2 cellular contexts compared by ENCODE assay signal in the genomic region with DNA sequence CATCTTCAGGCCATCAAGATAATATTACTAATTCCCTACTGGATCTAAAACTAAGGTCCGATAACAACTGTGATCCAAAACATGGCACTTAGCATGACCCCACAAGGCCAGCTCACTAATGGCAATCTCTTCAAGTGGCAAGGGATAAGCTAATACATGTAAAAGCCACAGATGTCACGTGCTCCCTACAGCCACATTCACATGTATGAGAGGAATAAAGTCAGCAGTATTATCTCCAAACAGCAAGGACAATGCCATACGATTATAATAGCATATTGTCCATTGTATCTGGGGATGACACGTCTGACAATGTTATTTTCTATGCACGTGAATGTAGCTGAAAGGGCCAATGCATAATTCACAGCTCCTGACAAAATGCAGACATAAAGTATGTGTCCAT.
A peak's percentile ranks its signal among the peaks of the same experiment; 100 is the strongest.
TF ChIP-seq lines count a peak whose summit lies in the region.

No MANE protein-coding gene starts in this region.

TF ChIP-seq in K562, 482 proteins besides CTCF, POLR2A, EP300 and RAD21 (continued from another document):
- TF ChIP-seq, protein P1, sequence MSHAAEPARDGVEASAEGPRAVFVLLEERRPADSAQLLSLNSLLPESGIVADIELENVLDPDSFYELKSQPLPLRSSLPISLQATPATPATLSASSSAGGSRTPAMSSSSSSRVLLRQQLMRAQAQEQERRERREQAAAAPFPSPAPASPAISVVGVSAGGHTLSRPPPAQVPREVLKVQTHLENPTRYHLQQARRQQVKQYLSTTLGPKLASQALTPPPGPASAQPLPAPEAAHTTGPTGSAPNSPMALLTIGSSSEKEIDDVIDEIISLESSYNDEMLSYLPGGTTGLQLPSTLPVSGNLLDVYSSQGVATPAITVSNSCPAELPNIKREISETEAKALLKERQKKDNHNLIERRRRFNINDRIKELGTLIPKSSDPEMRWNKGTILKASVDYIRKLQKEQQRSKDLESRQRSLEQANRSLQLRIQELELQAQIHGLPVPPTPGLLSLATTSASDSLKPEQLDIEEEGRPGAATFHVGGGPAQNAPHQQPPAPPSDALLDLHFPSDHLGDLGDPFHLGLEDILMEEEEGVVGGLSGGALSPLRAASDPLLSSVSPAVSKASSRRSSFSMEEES (CRISPR knock-in tag; IDR thresholded peaks at IDR 0.05): peak; percentile 34
TF ChIP-seq in K562: peak in this region for 1.

TF ChIP-seq in neural cell, 6 proteins besides CTCF, POLR2A, EP300 and RAD21 (continued from another document):
- TF ChIP-seq, protein P2, sequence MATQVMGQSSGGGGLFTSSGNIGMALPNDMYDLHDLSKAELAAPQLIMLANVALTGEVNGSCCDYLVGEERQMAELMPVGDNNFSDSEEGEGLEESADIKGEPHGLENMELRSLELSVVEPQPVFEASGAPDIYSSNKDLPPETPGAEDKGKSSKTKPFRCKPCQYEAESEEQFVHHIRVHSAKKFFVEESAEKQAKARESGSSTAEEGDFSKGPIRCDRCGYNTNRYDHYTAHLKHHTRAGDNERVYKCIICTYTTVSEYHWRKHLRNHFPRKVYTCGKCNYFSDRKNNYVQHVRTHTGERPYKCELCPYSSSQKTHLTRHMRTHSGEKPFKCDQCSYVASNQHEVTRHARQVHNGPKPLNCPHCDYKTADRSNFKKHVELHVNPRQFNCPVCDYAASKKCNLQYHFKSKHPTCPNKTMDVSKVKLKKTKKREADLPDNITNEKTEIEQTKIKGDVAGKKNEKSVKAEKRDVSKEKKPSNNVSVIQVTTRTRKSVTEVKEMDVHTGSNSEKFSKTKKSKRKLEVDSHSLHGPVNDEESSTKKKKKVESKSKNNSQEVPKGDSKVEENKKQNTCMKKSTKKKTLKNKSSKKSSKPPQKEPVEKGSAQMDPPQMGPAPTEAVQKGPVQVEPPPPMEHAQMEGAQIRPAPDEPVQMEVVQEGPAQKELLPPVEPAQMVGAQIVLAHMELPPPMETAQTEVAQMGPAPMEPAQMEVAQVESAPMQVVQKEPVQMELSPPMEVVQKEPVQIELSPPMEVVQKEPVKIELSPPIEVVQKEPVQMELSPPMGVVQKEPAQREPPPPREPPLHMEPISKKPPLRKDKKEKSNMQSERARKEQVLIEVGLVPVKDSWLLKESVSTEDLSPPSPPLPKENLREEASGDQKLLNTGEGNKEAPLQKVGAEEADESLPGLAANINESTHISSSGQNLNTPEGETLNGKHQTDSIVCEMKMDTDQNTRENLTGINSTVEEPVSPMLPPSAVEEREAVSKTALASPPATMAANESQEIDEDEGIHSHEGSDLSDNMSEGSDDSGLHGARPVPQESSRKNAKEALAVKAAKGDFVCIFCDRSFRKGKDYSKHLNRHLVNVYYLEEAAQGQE (IDR thresholded peaks at IDR 0.05; ENCODE audit: borderline replicate concordance): peak; percentile 37
- no peak for TF ChIP-seq SMC3 (conservative IDR thresholded peaks at IDR 0.05; ENCODE audit: poor library complexity)
- TF ChIP-seq POLR2AphosphoS5 (IDR thresholded peaks at IDR 0.05): peak; percentile 26
